ENCODE assay signal across 1 cellular context in the genomic region with DNA sequence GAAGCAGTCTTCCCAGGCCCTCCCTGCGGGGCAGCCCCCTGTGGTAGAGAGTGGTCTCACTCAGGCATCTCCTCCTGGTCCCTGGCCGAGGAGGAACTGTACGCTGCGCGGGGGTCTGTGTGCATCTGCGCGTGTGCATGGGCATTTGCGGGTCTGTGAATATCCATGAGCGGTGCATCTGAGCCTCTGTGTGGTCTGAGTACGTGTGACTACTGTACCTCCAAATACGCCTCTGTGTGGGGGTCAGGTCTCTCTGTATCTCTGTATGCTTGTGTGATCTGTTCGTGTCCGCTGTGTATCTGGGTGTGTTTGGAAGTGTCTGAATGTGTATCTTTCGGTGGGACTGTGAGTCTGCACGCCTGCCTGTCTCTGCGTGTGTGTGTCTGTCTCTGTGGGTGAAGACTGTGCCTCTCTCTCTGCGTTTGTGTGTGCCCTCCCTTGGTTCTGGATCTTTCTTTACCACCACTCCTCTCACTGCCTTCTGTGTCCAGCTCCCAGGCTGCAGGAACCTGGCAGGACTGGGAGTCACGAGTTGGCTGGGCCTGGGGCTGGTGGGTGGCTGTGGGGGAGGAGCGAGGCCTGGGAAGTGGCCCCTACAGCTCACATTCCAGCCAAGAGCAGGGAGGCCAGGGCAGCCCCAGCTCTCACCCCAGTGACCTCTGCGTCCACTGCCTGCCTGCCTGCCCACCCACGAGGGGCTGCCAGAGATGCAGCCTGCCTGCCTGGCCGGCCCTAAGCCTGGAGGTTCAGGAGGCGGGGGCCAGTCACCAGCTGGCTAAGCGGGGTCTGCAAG.
TF ChIP-seq lines count a peak whose summit lies in the region.

No MANE protein-coding gene starts in this region.

TF ChIP-seq in HepG2, 621 proteins besides CTCF, POLR2A, EP300 and RAD21 (continued from another document and continues in another):
- TF ChIP-seq, protein P1, sequence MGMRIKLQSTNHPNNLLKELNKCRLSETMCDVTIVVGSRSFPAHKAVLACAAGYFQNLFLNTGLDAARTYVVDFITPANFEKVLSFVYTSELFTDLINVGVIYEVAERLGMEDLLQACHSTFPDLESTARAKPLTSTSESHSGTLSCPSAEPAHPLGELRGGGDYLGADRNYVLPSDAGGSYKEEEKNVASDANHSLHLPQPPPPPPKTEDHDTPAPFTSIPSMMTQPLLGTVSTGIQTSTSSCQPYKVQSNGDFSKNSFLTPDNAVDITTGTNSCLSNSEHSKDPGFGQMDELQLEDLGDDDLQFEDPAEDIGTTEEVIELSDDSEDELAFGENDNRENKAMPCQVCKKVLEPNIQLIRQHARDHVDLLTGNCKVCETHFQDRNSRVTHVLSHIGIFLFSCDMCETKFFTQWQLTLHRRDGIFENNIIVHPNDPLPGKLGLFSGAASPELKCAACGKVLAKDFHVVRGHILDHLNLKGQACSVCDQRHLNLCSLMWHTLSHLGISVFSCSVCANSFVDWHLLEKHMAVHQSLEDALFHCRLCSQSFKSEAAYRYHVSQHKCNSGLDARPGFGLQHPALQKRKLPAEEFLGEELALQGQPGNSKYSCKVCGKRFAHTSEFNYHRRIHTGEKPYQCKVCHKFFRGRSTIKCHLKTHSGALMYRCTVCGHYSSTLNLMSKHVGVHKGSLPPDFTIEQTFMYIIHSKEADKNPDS (CRISPR knock-in tag; IDR thresholded peaks at IDR 0.05), result peak; percentile 45; the same call in 1 of the 2 replicates
- TF ChIP-seq, protein P2, sequence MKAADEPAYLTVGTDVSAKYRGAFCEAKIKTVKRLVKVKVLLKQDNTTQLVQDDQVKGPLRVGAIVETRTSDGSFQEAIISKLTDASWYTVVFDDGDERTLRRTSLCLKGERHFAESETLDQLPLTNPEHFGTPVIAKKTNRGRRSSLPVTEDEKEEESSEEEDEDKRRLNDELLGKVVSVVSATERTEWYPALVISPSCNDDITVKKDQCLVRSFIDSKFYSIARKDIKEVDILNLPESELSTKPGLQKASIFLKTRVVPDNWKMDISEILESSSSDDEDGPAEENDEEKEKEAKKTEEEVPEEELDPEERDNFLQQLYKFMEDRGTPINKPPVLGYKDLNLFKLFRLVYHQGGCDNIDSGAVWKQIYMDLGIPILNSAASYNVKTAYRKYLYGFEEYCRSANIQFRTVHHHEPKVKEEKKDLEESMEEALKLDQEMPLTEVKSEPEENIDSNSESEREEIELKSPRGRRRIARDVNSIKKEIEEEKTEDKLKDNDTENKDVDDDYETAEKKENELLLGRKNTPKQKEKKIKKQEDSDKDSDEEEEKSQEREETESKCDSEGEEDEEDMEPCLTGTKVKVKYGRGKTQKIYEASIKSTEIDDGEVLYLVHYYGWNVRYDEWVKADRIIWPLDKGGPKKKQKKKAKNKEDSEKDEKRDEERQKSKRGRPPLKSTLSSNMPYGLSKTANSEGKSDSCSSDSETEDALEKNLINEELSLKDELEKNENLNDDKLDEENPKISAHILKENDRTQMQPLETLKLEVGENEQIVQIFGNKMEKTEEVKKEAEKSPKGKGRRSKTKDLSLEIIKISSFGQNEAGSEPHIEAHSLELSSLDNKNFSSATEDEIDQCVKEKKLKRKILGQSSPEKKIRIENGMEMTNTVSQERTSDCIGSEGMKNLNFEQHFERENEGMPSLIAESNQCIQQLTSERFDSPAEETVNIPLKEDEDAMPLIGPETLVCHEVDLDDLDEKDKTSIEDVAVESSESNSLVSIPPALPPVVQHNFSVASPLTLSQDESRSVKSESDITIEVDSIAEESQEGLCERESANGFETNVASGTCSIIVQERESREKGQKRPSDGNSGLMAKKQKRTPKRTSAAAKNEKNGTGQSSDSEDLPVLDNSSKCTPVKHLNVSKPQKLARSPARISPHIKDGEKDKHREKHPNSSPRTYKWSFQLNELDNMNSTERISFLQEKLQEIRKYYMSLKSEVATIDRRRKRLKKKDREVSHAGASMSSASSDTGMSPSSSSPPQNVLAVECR (CRISPR knock-in tag; IDR thresholded peaks at IDR 0.05; ENCODE audit: borderline replicate concordance), result peak; percentile 23; the same call in 1 of the 2 replicates
- TF ChIP-seq GLI4 (CRISPR knock-in tag; IDR thresholded peaks at IDR 0.05; ENCODE audit: borderline replicate concordance) (0 out of 2 replicates have a peak, but pooled peaks have one; percentile 19), NFKB2 (CRISPR knock-in tag; IDR thresholded peaks at IDR 0.05; ENCODE audit: borderline replicate concordance) (peak; percentile 72), MEIS1 (CRISPR knock-in tag; IDR thresholded peaks at IDR 0.05; ENCODE audit: borderline replicate concordance) (0 out of 2 replicates have a peak, but pooled peaks have one; percentile 37), ATM (IDR thresholded peaks at IDR 0.05; ENCODE audit: borderline replicate concordance) (no peak), LCORL (IDR thresholded peaks at IDR 0.05) (no peak), LCORL (CRISPR knock-in tag; IDR thresholded peaks at IDR 0.05) (0 out of 2 replicates have a peak, but pooled peaks have one; percentile 36), GABPB1 (CRISPR knock-in tag; IDR thresholded peaks at IDR 0.05) (peak; percentile 40; the same call in 1 of the 2 replicates), SAP130 (CRISPR knock-in tag; IDR thresholded peaks at IDR 0.05; ENCODE audit: low read depth) (peak; percentile 45; the same call in 1 of the 2 replicates), BRD4 (CRISPR knock-in tag; IDR thresholded peaks at IDR 0.05) (no peak), POLR2AphosphoS5 (IDR thresholded peaks at IDR 0.05; ENCODE audit: low read depth, low read length) (0 out of 2 replicates have a peak, but pooled peaks have one; percentile 37), KLF16 (CRISPR knock-in tag; IDR thresholded peaks at IDR 0.05) (peak; percentile 47 to 54; a peak in 1 of 4 replicates), ZNF543 (CRISPR knock-in tag; IDR thresholded peaks at IDR 0.05) (peak; percentile 58; the same call in 1 of the 2 replicates), SALL1 (CRISPR knock-in tag; IDR thresholded peaks at IDR 0.05) (peak; percentile 54), SMAD9 (CRISPR knock-in tag; IDR thresholded peaks at IDR 0.05) (0 out of 2 replicates have a peak, but pooled peaks have one; percentile 50), HDAC2 (CRISPR knock-in tag; IDR thresholded peaks at IDR 0.05) (peak; percentile 54; the same call in 1 of the 2 replicates), TEAD3 (CRISPR knock-in tag; optimal IDR thresholded peaks at IDR 0.05; ENCODE audit: borderline replicate concordance) (peak; percentile 95), ZNF260 (CRISPR knock-in tag; IDR thresholded peaks at IDR 0.05; ENCODE audit: borderline replicate concordance, low read depth) (no peak), ZNF138 (CRISPR knock-in tag; IDR thresholded peaks at IDR 0.05; ENCODE audit: low read depth) (no peak), ZNF12 (CRISPR knock-in tag; IDR thresholded peaks at IDR 0.05) (no peak), CCDC6 (CRISPR knock-in tag; IDR thresholded peaks at IDR 0.05) (peak; percentile 39; the same call in 1 of the 2 replicates)
- TF ChIP-seq, protein P3, sequence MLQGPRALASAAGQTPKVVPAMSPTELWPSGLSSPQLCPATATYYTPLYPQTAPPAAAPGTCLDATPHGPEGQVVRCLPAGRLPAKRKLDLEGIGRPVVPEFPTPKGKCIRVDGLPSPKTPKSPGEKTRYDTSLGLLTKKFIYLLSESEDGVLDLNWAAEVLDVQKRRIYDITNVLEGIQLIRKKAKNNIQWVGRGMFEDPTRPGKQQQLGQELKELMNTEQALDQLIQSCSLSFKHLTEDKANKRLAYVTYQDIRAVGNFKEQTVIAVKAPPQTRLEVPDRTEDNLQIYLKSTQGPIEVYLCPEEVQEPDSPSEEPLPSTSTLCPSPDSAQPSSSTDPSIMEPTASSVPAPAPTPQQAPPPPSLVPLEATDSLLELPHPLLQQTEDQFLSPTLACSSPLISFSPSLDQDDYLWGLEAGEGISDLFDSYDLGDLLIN (CRISPR knock-in tag; IDR thresholded peaks at IDR 0.05; ENCODE audit: borderline replicate concordance), result 0 out of 2 replicates have a peak, but pooled peaks have one; percentile 38
- TF ChIP-seq, protein P4, sequence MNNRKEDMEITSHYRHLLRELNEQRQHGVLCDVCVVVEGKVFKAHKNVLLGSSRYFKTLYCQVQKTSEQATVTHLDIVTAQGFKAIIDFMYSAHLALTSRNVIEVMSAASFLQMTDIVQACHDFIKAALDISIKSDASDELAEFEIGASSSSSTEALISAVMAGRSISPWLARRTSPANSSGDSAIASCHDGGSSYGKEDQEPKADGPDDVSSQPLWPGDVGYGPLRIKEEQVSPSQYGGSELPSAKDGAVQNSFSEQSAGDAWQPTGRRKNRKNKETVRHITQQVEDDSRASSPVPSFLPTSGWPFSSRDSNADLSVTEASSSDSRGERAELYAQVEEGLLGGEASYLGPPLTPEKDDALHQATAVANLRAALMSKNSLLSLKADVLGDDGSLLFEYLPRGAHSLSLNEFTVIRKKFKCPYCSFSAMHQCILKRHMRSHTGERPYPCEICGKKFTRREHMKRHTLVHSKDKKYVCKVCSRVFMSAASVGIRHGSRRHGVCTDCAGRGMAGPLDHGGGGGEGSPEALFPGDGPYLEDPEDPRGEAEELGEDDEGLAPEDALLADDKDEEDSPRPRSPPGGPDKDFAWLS (CRISPR knock-in tag; IDR thresholded peaks at IDR 0.05; ENCODE audit: borderline replicate concordance), result 0 out of 2 replicates have a peak, but pooled peaks have one; percentile 63
- TF ChIP-seq, protein P5, sequence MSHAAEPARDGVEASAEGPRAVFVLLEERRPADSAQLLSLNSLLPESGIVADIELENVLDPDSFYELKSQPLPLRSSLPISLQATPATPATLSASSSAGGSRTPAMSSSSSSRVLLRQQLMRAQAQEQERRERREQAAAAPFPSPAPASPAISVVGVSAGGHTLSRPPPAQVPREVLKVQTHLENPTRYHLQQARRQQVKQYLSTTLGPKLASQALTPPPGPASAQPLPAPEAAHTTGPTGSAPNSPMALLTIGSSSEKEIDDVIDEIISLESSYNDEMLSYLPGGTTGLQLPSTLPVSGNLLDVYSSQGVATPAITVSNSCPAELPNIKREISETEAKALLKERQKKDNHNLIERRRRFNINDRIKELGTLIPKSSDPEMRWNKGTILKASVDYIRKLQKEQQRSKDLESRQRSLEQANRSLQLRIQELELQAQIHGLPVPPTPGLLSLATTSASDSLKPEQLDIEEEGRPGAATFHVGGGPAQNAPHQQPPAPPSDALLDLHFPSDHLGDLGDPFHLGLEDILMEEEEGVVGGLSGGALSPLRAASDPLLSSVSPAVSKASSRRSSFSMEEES (CRISPR knock-in tag; IDR thresholded peaks at IDR 0.05), result peak; percentile 94
- TF ChIP-seq, protein P6, sequence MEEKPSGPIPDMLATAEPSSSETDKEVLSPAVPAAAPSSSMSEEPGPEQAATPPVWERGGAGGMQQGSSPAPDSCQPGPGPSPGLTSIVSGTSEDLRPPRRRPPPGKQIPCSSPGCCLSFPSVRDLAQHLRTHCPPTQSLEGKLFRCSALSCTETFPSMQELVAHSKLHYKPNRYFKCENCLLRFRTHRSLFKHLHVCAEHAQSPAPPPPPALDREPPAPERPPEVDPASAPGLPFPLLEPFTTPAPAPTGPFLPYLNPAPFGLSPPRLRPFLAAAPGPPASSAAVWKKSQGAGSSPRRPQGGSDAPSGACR (CRISPR knock-in tag; IDR thresholded peaks at IDR 0.05), result no peak
- TF ChIP-seq, protein P7, sequence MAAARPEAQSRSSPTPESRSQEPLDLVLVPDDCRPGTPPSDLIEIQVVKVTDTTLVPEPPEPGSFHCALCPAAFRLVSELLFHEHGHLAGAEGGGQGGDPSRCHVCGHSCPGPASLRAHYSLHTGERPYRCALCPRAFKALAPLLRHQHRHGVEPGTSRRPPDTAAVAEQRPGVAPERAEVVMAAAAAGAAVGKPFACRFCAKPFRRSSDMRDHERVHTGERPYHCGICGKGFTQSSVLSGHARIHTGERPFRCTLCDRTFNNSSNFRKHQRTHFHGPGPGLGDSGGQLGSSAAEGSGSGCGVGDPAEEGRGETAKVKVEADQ (CRISPR knock-in tag; IDR thresholded peaks at IDR 0.05; ENCODE audit: borderline replicate concordance), result no peak
- TF ChIP-seq, protein P8, sequence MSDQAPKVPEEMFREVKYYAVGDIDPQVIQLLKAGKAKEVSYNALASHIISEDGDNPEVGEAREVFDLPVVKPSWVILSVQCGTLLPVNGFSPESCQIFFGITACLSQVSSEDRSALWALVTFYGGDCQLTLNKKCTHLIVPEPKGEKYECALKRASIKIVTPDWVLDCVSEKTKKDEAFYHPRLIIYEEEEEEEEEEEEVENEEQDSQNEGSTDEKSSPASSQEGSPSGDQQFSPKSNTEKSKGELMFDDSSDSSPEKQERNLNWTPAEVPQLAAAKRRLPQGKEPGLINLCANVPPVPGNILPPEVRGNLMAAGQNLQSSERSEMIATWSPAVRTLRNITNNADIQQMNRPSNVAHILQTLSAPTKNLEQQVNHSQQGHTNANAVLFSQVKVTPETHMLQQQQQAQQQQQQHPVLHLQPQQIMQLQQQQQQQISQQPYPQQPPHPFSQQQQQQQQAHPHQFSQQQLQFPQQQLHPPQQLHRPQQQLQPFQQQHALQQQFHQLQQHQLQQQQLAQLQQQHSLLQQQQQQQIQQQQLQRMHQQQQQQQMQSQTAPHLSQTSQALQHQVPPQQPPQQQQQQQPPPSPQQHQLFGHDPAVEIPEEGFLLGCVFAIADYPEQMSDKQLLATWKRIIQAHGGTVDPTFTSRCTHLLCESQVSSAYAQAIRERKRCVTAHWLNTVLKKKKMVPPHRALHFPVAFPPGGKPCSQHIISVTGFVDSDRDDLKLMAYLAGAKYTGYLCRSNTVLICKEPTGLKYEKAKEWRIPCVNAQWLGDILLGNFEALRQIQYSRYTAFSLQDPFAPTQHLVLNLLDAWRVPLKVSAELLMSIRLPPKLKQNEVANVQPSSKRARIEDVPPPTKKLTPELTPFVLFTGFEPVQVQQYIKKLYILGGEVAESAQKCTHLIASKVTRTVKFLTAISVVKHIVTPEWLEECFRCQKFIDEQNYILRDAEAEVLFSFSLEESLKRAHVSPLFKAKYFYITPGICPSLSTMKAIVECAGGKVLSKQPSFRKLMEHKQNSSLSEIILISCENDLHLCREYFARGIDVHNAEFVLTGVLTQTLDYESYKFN (CRISPR knock-in tag; conservative IDR thresholded peaks at IDR 0.05), result peak; percentile 75
- TF ChIP-seq, protein P9, sequence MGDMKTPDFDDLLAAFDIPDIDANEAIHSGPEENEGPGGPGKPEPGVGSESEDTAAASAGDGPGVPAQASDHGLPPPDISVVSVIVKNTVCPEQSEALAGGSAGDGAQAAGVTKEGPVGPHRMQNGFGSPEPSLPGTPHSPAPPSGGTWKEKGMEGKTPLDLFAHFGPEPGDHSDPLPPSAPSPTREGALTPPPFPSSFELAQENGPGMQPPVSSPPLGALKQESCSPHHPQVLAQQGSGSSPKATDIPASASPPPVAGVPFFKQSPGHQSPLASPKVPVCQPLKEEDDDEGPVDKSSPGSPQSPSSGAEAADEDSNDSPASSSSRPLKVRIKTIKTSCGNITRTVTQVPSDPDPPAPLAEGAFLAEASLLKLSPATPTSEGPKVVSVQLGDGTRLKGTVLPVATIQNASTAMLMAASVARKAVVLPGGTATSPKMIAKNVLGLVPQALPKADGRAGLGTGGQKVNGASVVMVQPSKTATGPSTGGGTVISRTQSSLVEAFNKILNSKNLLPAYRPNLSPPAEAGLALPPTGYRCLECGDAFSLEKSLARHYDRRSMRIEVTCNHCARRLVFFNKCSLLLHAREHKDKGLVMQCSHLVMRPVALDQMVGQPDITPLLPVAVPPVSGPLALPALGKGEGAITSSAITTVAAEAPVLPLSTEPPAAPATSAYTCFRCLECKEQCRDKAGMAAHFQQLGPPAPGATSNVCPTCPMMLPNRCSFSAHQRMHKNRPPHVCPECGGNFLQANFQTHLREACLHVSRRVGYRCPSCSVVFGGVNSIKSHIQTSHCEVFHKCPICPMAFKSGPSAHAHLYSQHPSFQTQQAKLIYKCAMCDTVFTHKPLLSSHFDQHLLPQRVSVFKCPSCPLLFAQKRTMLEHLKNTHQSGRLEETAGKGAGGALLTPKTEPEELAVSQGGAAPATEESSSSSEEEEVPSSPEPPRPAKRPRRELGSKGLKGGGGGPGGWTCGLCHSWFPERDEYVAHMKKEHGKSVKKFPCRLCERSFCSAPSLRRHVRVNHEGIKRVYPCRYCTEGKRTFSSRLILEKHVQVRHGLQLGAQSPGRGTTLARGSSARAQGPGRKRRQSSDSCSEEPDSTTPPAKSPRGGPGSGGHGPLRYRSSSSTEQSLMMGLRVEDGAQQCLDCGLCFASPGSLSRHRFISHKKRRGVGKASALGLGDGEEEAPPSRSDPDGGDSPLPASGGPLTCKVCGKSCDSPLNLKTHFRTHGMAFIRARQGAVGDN (CRISPR knock-in tag; IDR thresholded peaks at IDR 0.05), result peak; percentile 87
